In the genomic region with DNA sequence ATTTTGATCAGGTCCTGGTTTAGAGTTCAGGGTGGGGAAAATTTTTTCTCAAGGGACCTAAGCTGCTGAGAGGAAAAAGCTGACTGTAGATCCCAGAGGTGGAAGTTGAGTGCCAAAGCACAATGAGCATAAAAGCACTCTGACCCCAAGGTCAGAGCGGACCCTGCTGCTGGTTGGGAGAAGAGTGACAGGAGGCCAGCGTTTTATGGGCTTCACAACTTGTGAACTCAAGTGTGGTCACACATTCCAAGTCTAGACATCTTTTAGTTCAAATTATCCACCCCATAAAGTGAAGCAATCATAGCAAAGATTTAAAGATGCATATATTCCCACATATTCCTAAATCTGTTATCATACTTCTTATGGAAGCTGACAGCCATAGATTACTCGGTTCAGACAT, we compare ENCODE assay signal across 27 cellular contexts.
"Had no signal": no experiment of that assay in that cellular context is flagged by ENCODE, and none has a peak within 500 bp of the region (broad histone marks: within the 10 kb centered on the region; RNA-seq: fewer than 3 reads in every experiment).

No MANE protein-coding gene starts in this region.

- H3K4me3 Mint-ChIP-seq: effector memory CD8-positive, alpha-beta T cell; memory B cell; natural killer cell treated with Interleukin-12 subunit alpha and Interleukin-12 subunit beta and Interleukin-15 and Interleukin-18, amount 100 ng/mL, for 72 hours; stimulated activated naive CD8-positive, alpha-beta T cell treated with anti-CD3 and anti-CD28 coated beads, Interleukin-15, amount 100 ng/mL, for 72 hours had no signal

- DNase-seq: cerebellar nuclear complex; cortex of kidney; effector memory CD8-positive, alpha-beta T cell; erythroblast; esophagus squamous epithelium; gastrocnemius medialis; heart right ventricle; hippocampal formation; left cardiac atrium; left ventricle myocardium inferior; pancreas; stimulated activated CD4-positive, alpha-beta T cell treated with anti-CD3 and anti-CD28 coated beads, Interleukin-12 subunit alpha, Interleukin-12 subunit beta, amount 100 ng/mL, for 4 hours; stimulated activated CD4-positive, alpha-beta T cell treated with anti-CD3 and anti-CD28 coated beads, Interleukin-1b, Interleukin-23, amount 100 ng/mL, for 48 hours; stimulated activated CD4-positive, alpha-beta T cell treated with anti-CD3 and anti-CD28 coated beads, Interleukin-4, amount 100 ng/mL, for 1 hour; stimulated activated CD8-positive, alpha-beta memory T cell treated with anti-CD3 and anti-CD28 coated beads, Interleukin-4, amount 100 ng/mL, for 48 hours; stimulated activated naive CD4-positive, alpha-beta T cell; stimulated activated naive CD8-positive, alpha-beta T cell treated with anti-CD3 and anti-CD28 coated beads, Interleukin-15, amount 100 ng/mL, for 72 hours; transverse colon; upper lobe of right lung; uterus had no signal

- H3K36me3 Mint-ChIP-seq: memory B cell; natural killer cell treated with Interleukin-12 subunit alpha and Interleukin-12 subunit beta and Interleukin-15 and Interleukin-18, amount 100 ng/mL, for 72 hours had no signal

- ATAC-seq: effector memory CD8-positive, alpha-beta T cell; gastrocnemius medialis; heart right ventricle; left cardiac atrium; natural killer cell treated with Interleukin-12 subunit alpha and Interleukin-12 subunit beta and Interleukin-15 and Interleukin-18, amount 100 ng/mL, for 72 hours; pancreas; sciatic nerve; stimulated activated naive CD8-positive, alpha-beta T cell treated with anti-CD3 and anti-CD28 coated beads, Interleukin-15, amount 100 ng/mL, for 72 hours; upper lobe of right lung had no signal

- H3K27me3 ChIP-seq: esophagus squamous epithelium, gastrocnemius medialis, neutrophil, pancreas, suprapubic skin, transverse colon, upper lobe of right lung, uterus had no signal

- H3K36me3 ChIP-seq: esophagus squamous epithelium, gastrocnemius medialis, heart right ventricle, left ventricle myocardium inferior, neutrophil, pancreas, suprapubic skin, transverse colon, upper lobe of right lung, uterus had no signal

- H3K27ac Mint-ChIP-seq: effector memory CD8-positive, alpha-beta T cell; memory B cell; natural killer cell treated with Interleukin-12 subunit alpha and Interleukin-12 subunit beta and Interleukin-15 and Interleukin-18, amount 100 ng/mL, for 72 hours; stimulated activated naive CD8-positive, alpha-beta T cell treated with anti-CD3 and anti-CD28 coated beads, Interleukin-15, amount 100 ng/mL, for 72 hours had no signal

- H3K9me3 Mint-ChIP-seq: effector memory CD8-positive, alpha-beta T cell; memory B cell; natural killer cell treated with Interleukin-12 subunit alpha and Interleukin-12 subunit beta and Interleukin-15 and Interleukin-18, amount 100 ng/mL, for 72 hours; stimulated activated naive CD8-positive, alpha-beta T cell treated with anti-CD3 and anti-CD28 coated beads, Interleukin-15, amount 100 ng/mL, for 72 hours had no signal

- H3K9me3 ChIP-seq: esophagus squamous epithelium, gastrocnemius medialis, heart right ventricle, neutrophil, pancreas, suprapubic skin, transverse colon, upper lobe of right lung, uterus had no signal

- H3K4me1 Mint-ChIP-seq: memory B cell; stimulated activated naive CD8-positive, alpha-beta T cell treated with anti-CD3 and anti-CD28 coated beads, Interleukin-15, amount 100 ng/mL, for 72 hours had no signal

- H3K27ac ChIP-seq: esophagus squamous epithelium, gastrocnemius medialis, heart right ventricle, left ventricle myocardium inferior, neutrophil, pancreas, suprapubic skin, transverse colon, upper lobe of right lung, uterus had no signal

- H3K4me1 ChIP-seq: esophagus squamous epithelium, gastrocnemius medialis, heart right ventricle, left ventricle myocardium inferior, suprapubic skin, upper lobe of right lung, uterus had no signal

- H3K4me3 ChIP-seq: esophagus squamous epithelium, gastrocnemius medialis, heart right ventricle, left ventricle myocardium inferior, lung, pancreas, smooth muscle cell, suprapubic skin, transverse colon, upper lobe of right lung, uterus had no signal
